In genomic region chr5:97918614-97919013, GRCh38 we compare ENCODE assay signal across 25 cellular contexts.
"Had no signal": no experiment of that assay in that cellular context is flagged by ENCODE, and none has a peak within 500 bp of the region (broad histone marks: within the 10 kb centered on the region; RNA-seq: fewer than 3 reads in every experiment).

No MANE protein-coding gene starts in this region.

- H3K9me3 ChIP-seq: ovary, psoas muscle, right lobe of liver, sigmoid colon, stomach, thoracic aorta, thyroid gland, tibial nerve, upper lobe of left lung, uterus had no signal

- DNase-seq: naive thymus-derived CD4-positive, alpha-beta T cell; natural killer cell; occipital lobe; ovary; posterior cingulate gyrus; psoas muscle; right lobe of liver; sigmoid colon; small intestine; stimulated activated CD4-positive, alpha-beta T cell treated with anti-CD3 and anti-CD28 coated beads, Interleukin-15, amount 100 ng/mL, for 24 hours; stimulated activated CD4-positive, alpha-beta T cell treated with anti-CD3 and anti-CD28 coated beads, Interleukin-2, amount 100 ng/mL, for 24 hours; stimulated activated CD4-positive, alpha-beta T cell treated with anti-CD3 and anti-CD28 coated beads, Interleukin-2, amount 100 ng/mL, for 48 hours; stimulated activated CD4-positive, alpha-beta T cell treated with anti-CD3 and anti-CD28 coated beads, Interleukin-4, amount 100 ng/mL, for 24 hours; stimulated activated naive B cell treated with anti-CD40 and anti-IgM and Interleukin-4, amounts not matched to agents 10 μg/mL and 1 μg/mL and 100 μg/mL, for 72 hours; stimulated activated naive CD4-positive, alpha-beta T cell treated with Interleukin-2 at 50 U/mL for 16 hours; stomach; thyroid gland; trophoblast cell; upper lobe of left lung; uterus had no signal

- H3K4me2 ChIP-seq: neural progenitor cell had no signal

- H3K27ac ChIP-seq: neural progenitor cell, ovary, parathyroid adenoma, psoas muscle, right lobe of liver, sigmoid colon, stomach, thoracic aorta, thyroid gland, tibial nerve, upper lobe of left lung, uterus had no signal

- H2AFZ ChIP-seq: neural progenitor cell, parathyroid adenoma had no signal

- H3K79me2 ChIP-seq: parathyroid adenoma had no signal

- H3K4me3 ChIP-seq: neural progenitor cell, ovary, psoas muscle, right lobe of liver, sigmoid colon, stomach, thoracic aorta, thyroid gland, tibial nerve, upper lobe of left lung, uterus had no signal

- ATAC-seq: naive thymus-derived CD4-positive, alpha-beta T cell; natural killer cell; psoas muscle; right lobe of liver; stimulated activated effector memory CD8-positive, alpha-beta T cell treated with anti-CD3 and anti-CD28 coated beads, Interleukin-12 subunit alpha, Interleukin-12 subunit beta, amount 100 ng/mL, for 72 hours had no signal

- H3K36me3 ChIP-seq: neural progenitor cell, ovary, right lobe of liver, sigmoid colon, stomach, thoracic aorta, thyroid gland, tibial nerve, upper lobe of left lung had no signal

- H3K27me3 ChIP-seq: neural progenitor cell, ovary, right lobe of liver, sigmoid colon, stomach, thyroid gland, tibial nerve, upper lobe of left lung, uterus had no signal

- H3K9ac ChIP-seq: neural progenitor cell, parathyroid adenoma had no signal

- H3K4me1 ChIP-seq: neural progenitor cell, parathyroid adenoma, psoas muscle, sigmoid colon, stomach, thyroid gland, tibial nerve, upper lobe of left lung, uterus had no signal
